Comparison of ENCODE assay signal across 16 cellular contexts in the genomic region with DNA sequence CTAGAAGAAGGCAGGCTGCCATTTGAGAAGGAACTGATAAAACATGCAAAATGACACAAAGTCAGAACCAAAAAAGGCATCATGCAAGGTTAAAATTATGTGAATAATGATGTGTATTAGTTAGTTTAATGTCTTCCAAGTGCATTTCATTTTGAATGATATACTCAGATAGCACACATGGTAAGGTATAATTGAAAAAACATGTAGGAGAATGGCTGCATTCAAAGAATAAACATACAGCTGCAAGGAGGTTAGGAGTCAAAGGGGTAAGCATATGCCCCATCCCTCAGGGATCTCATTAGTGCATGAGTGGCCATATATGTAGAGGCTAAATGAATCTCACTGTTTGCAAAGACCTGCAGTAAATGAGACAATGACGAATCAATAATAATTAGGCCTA.
"Had no signal": no experiment of that assay in that cellular context is flagged by ENCODE, and none has a peak within 500 bp of the region (broad histone marks: within the 10 kb centered on the region; RNA-seq: fewer than 3 reads in every experiment).

No MANE protein-coding gene starts in this region.

- H3K4me1 ChIP-seq: left lung had no signal

- ATAC-seq: effector memory CD8-positive, alpha-beta T cell; gastrocnemius medialis; heart left ventricle; left lung had no signal

- H3K27ac ChIP-seq: cardiac muscle cell, gastrocnemius medialis, heart left ventricle, left lung, tibial artery, VCaP had no signal

- DNase-seq: activated CD4-positive, alpha-beta T cell treated with anti-CD3 and anti-CD28 coated beads, Interleukin-2, amount 50 U/mL, for 4 hours; activated gamma-delta T cell treated with Interleukin-2 at 50 U/mL for 16 hours; activated T-cell treated with anti-CD3 and anti-CD28 coated beads for 4 hours; amniotic stem cell; effector memory CD8-positive, alpha-beta T cell; gastrocnemius medialis; heart left ventricle; left lung; midbrain; occipital lobe; stimulated activated CD8-positive, alpha-beta memory T cell treated with anti-CD3 and anti-CD28 coated beads, Interleukin-4, amount 100 ng/mL, for 48 hours; stimulated activated naive CD4-positive, alpha-beta T cell; T-helper 2 cell; tibial artery had no signal

- H3K4me3 ChIP-seq: cardiac muscle cell, gastrocnemius medialis, heart left ventricle, left lung, tibial artery had no signal

- H3K36me3 ChIP-seq: cardiac muscle cell, gastrocnemius medialis, heart left ventricle, left lung, tibial artery had no signal

- H3K9me3 ChIP-seq: gastrocnemius medialis, heart left ventricle, left lung, tibial artery had no signal

- H3K27me3 ChIP-seq: cardiac muscle cell, gastrocnemius medialis, heart left ventricle, left lung, tibial artery had no signal
